8 cellular contexts compared by ENCODE assay signal in genomic region chr22:17171016-17171312, GRCh38. TPM values are rescaled to one million over a fixed set of nuclear protein-coding genes. Genes with fewer than 3 reads are reported as not detected.
DNase-seq lines count a peak whose midpoint lies in the region; ATAC-seq and TF ChIP-seq lines count a peak whose summit lies in the region.

No MANE protein-coding gene starts in this region.

- peak overlapping the region; percentile 29; the same call in 1 of the 2 replicates for H3K27ac ChIP-seq in SJCRH30

- H3K4me1 ChIP-seq in SJCRH30 = no peaks in the 10 kb centered on the region

- H3K27me3 ChIP-seq in SJCRH30 = no peaks in the 10 kb centered on the region

- no peaks in the 10 kb centered on the region for H3K36me3 ChIP-seq in SJCRH30

- peak overlapping the region; percentile 65 for H3K4me3 ChIP-seq in GM12875 (ENCODE audit: low read depth, low read length)
- peak overlapping the region; percentile 70 for H3K4me3 ChIP-seq in SJCRH30
- peak overlapping the region; percentile 65 for H3K4me3 ChIP-seq in retinal pigment epithelial cell (ENCODE audit: low read length)

- no peak for TF ChIP-seq CTCF in GM12875 (IDR thresholded peaks at IDR 0.05; ENCODE audit: borderline replicate concordance, insufficient read depth, low read depth, low read length)
- peak; percentile 35 for TF ChIP-seq CTCF in retinal pigment epithelial cell (conservative IDR thresholded peaks at IDR 0.05; ENCODE audit: low read depth, low read length)

- no peak for DNase-seq in SJCRH30
- peak; percentile 0 for DNase-seq in fibroblast of peridontal ligament (ENCODE audit: extremely low read depth)
- DNase-seq in retinal pigment epithelial cell (ENCODE audit: low read depth) = no peak
- DNase-seq in amniotic stem cell (lab: John Stamatoyannopoulos, UW) = no peak
- no peak for DNase-seq in activated CD8-positive, alpha-beta memory T cell treated with anti-CD3 and anti-CD28 coated beads, Interleukin-2, amount 50 U/mL, for 4 hours
- no peak for DNase-seq in NCI-H345 (lab: John Stamatoyannopoulos, UW)

- H3K9me3 ChIP-seq in SJCRH30 (replicated peaks) = no peaks in the 10 kb centered on the region

- ATAC-seq in HG03139 (IDR thresholded peaks at IDR 0.05; ENCODE audit: unreplicated experiment) = no peak

RNA-seq across cellular contexts. Expression of gene HDHD5, which starts 11.9 kb away (rescaled TPM):
- total RNA-seq in SJCRH30 (2014; rRNA removed; shearing (Covaris generic)) = 48.3 and 48.7 TPM in 2 replicates

RNA-seq across cellular contexts. Expression of gene ADA2, which starts 48.3 kb away (rescaled TPM):
- 0.10 and 0.28 TPM in 2 replicates for total RNA-seq in SJCRH30 (2014; rRNA removed; shearing (Covaris generic))

RNA-seq across cellular contexts. Expression of gene TMEM121B, which starts 49.8 kb away (rescaled TPM):
- 1.8 and 1.9 TPM in 2 replicates for total RNA-seq in SJCRH30 (2014; rRNA removed; shearing (Covaris generic))
